In the genomic region with DNA sequence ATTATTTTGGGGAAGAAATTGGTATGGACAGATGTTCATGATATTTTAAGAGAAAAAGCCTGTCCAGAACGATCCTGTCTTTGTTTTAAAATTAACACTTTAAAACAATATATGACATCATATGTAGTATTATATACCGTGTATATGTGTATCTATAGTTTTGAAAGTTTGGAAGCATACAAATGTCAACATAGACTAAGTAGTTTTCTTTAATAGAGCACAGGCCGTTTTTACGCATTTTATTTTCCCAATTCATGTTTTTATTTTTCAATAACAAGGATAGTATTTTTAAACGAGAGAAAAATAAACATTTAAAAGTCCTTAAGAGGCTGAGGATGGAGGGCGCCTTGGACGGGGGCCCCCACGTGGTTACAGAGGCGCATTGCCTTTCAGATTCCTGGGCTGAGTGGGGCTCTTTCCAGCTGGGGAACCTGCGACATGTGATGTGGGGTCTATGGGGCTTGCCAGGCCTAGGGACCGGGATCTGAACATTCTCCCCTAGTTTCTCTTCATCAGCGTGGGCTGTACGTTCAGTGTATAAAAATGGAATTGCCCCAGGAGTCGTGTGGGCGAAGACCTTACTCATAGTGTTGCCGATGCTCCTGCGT, we compare ENCODE assay signal across 8 cellular contexts.
DNase-seq lines count a peak whose midpoint lies in the region; ATAC-seq, FAIRE-seq and TF ChIP-seq lines count a peak whose summit lies in the region.

No MANE protein-coding gene starts in this region.

- H3K4me3 Mint-ChIP-seq in activated naive CD4-positive, alpha-beta T cell treated with anti-CD3 and anti-CD28 coated beads, Interleukin-2, amount 50 U/mL, for 24 hours: peak overlapping the region; percentile 92

- H3K79me2 ChIP-seq in parathyroid adenoma: peaks cover 13% of the 10 kb centered on the region

- peak; percentile 27 for ATAC-seq in HG03135 (IDR thresholded peaks at IDR 0.05; ENCODE audit: unreplicated experiment)
- no peak for ATAC-seq in GM21526 (IDR thresholded peaks at IDR 0.05; ENCODE audit: low FRiP score, unreplicated experiment)

- H3K4me3 ChIP-seq in parathyroid adenoma (ENCODE audit: low read depth, low read length): peak overlapping the region; percentile 62

- H3K27me3 ChIP-seq in parathyroid adenoma (ENCODE audit: control insufficient read depth, insufficient read depth, low read length): no peaks in the 10 kb centered on the region

- peaks cover 40% of the 10 kb centered on the region for H3K4me1 Mint-ChIP-seq in activated naive CD4-positive, alpha-beta T cell treated with anti-CD3 and anti-CD28 coated beads, Interleukin-2, amount 50 U/mL, for 24 hours

- peak overlapping the region; percentile 82 for H3K4me2 ChIP-seq in parathyroid adenoma (ENCODE audit: low read length)

- no peak overlapping the region for H3K9ac ChIP-seq in parathyroid adenoma

- FAIRE-seq in urothelium cell line (lab: Jason Lieb, UNC): no peak

- no peaks in the 10 kb centered on the region for H3K9me3 ChIP-seq in parathyroid adenoma (ENCODE audit: control insufficient read depth, low read length)

- H3K9me3 Mint-ChIP-seq in activated naive CD4-positive, alpha-beta T cell treated with anti-CD3 and anti-CD28 coated beads, Interleukin-2, amount 50 U/mL, for 24 hours: no peaks in the 10 kb centered on the region

- peaks cover 9% of the 10 kb centered on the region for H3K4me1 ChIP-seq in parathyroid adenoma

- no peaks in the 10 kb centered on the region for H3K27me3 Mint-ChIP-seq in activated naive CD4-positive, alpha-beta T cell treated with anti-CD3 and anti-CD28 coated beads, Interleukin-2, amount 50 U/mL, for 24 hours

- no peaks in the 10 kb centered on the region for H3K36me3 ChIP-seq in parathyroid adenoma (ENCODE audit: control insufficient read depth, insufficient read depth, low read length)

- intact Hi-C loops in cardiac septum (cut with DNase I): loop anchor here (2.0 kb wide), 1 partner anchor 129 kb away; the partner anchor contains the start of gene ZNF746

- TF ChIP-seq CTCF in parathyroid adenoma (IDR thresholded peaks at IDR 0.05): peak; percentile 23

- DNase-seq in DMS53 treated with DMSO at 0.1 percent for 48 hours (lab: John Stamatoyannopoulos, UW; ENCODE audit: unreplicated experiment) (peak; percentile 76), SIG-M5 treated with dmso at 0.1 percent for 504 hours (lab: John Stamatoyannopoulos, UW; ENCODE audit: unreplicated experiment) (peak; percentile 72), cardiac septum (ENCODE audit: low spot score) (peak; percentile 76), urothelium cell line (ENCODE audit: low spot score) (peak; percentile 21)

- peaks cover 3% of the 10 kb centered on the region for H3K36me3 Mint-ChIP-seq in activated naive CD4-positive, alpha-beta T cell treated with anti-CD3 and anti-CD28 coated beads, Interleukin-2, amount 50 U/mL, for 24 hours

- H2AFZ ChIP-seq in parathyroid adenoma: peak overlapping the region; percentile 99

- H3K27ac Mint-ChIP-seq in activated naive CD4-positive, alpha-beta T cell treated with anti-CD3 and anti-CD28 coated beads, Interleukin-2, amount 50 U/mL, for 24 hours: no peak overlapping the region

- H3K27ac ChIP-seq in parathyroid adenoma: peak overlapping the region; percentile 73

Comparison
In these comparisons a context has a peak if more than half of its experiments do, and no peak if none do; other contexts are left out.
1. DNase-seq: peak in every context shown above with its lines; median percentile 76 in DMS53 treated with DMSO at 0.1 percent for 48 hours; 76 in cardiac septum; 72 in SIG-M5 treated with dmso at 0.1 percent for 504 hours; 21 in urothelium cell line.